Comparison of ENCODE assay signal across 2 cellular contexts in the genomic region with DNA sequence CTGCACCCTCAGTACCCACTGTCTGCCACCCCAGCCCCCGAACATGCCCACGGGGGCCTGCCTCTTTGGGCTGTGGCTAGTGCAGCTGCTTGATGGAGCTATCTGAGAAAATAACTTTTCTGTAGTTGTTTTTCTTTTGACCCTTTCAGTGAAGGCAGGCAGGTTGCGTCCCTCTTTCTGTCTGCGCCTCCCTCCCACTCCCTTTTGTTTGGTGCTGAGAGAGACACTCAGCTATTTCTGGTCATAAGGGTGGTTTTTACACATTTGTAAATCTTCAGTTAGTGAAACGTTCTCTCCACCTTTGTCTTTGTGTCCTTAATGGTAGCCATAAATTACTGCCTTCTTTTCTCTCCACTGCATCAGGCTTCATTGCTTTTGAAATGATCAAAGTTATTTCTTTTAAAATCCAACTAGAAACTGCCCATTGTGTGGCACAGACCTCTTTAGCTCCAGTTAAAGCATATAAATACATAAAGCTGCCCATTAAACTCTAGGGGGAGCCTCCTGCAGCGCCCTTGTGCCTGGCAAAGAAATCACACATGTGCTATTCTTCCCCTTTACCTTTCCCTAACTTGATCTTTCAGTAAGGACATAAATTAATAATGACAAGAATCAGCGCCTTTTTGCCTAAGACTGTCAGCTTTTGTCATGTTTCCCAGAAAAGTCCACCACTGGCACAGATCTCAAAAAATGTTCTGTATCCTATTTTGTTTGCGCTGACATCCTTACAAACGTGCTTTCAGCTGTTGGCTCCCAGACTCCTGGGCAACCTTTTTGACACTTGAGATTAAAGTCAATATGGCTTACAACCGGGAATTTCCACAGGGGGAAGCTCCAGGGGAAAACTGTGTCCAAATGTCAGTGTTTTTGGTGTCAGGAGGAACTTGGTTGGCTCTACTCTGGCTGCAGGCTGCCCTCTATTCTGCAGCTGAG.
TF ChIP-seq lines count a peak whose summit lies in the region.

No MANE protein-coding gene starts in this region.

TF ChIP-seq in GM23338, 12 proteins besides CTCF, POLR2A, EP300 and RAD21 (continues in another document):
- TF ChIP-seq CREB1 (CRISPR knock-in tag; IDR thresholded peaks at IDR 0.05; ENCODE audit: low read depth) = no peak
- TF ChIP-seq EZH2phosphoT487 (IDR thresholded peaks at IDR 0.05; ENCODE audit: unreplicated experiment) = no peak
- TF ChIP-seq EZH2 (IDR thresholded peaks at IDR 0.05; ENCODE audit: low read depth, unreplicated experiment) = no peak
- TF ChIP-seq ZNF114 (CRISPR knock-in tag; IDR thresholded peaks at IDR 0.05) = no peak
- TF ChIP-seq STAT1 (IDR thresholded peaks at IDR 0.05; ENCODE audit: unreplicated experiment) = no peak
- TF ChIP-seq, protein P1, sequence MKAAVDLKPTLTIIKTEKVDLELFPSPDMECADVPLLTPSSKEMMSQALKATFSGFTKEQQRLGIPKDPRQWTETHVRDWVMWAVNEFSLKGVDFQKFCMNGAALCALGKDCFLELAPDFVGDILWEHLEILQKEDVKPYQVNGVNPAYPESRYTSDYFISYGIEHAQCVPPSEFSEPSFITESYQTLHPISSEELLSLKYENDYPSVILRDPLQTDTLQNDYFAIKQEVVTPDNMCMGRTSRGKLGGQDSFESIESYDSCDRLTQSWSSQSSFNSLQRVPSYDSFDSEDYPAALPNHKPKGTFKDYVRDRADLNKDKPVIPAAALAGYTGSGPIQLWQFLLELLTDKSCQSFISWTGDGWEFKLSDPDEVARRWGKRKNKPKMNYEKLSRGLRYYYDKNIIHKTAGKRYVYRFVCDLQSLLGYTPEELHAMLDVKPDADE (IDR thresholded peaks at IDR 0.05) = no peak
- TF ChIP-seq, protein P2, sequence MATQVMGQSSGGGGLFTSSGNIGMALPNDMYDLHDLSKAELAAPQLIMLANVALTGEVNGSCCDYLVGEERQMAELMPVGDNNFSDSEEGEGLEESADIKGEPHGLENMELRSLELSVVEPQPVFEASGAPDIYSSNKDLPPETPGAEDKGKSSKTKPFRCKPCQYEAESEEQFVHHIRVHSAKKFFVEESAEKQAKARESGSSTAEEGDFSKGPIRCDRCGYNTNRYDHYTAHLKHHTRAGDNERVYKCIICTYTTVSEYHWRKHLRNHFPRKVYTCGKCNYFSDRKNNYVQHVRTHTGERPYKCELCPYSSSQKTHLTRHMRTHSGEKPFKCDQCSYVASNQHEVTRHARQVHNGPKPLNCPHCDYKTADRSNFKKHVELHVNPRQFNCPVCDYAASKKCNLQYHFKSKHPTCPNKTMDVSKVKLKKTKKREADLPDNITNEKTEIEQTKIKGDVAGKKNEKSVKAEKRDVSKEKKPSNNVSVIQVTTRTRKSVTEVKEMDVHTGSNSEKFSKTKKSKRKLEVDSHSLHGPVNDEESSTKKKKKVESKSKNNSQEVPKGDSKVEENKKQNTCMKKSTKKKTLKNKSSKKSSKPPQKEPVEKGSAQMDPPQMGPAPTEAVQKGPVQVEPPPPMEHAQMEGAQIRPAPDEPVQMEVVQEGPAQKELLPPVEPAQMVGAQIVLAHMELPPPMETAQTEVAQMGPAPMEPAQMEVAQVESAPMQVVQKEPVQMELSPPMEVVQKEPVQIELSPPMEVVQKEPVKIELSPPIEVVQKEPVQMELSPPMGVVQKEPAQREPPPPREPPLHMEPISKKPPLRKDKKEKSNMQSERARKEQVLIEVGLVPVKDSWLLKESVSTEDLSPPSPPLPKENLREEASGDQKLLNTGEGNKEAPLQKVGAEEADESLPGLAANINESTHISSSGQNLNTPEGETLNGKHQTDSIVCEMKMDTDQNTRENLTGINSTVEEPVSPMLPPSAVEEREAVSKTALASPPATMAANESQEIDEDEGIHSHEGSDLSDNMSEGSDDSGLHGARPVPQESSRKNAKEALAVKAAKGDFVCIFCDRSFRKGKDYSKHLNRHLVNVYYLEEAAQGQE (IDR thresholded peaks at IDR 0.05; ENCODE audit: unreplicated experiment) = no peak
- TF ChIP-seq NANOG (IDR thresholded peaks at IDR 0.05; ENCODE audit: borderline replicate concordance) = no peak
- TF ChIP-seq ZNF331 (CRISPR knock-in tag; IDR thresholded peaks at IDR 0.05; ENCODE audit: low read depth) = no peak
- TF ChIP-seq POLR2AphosphoS5 (IDR thresholded peaks at IDR 0.05; ENCODE audit: low read depth) = no peak

TF ChIP-seq in HepG2, 621 proteins besides CTCF, POLR2A, EP300 and RAD21:
- TF ChIP-seq, protein P3, sequence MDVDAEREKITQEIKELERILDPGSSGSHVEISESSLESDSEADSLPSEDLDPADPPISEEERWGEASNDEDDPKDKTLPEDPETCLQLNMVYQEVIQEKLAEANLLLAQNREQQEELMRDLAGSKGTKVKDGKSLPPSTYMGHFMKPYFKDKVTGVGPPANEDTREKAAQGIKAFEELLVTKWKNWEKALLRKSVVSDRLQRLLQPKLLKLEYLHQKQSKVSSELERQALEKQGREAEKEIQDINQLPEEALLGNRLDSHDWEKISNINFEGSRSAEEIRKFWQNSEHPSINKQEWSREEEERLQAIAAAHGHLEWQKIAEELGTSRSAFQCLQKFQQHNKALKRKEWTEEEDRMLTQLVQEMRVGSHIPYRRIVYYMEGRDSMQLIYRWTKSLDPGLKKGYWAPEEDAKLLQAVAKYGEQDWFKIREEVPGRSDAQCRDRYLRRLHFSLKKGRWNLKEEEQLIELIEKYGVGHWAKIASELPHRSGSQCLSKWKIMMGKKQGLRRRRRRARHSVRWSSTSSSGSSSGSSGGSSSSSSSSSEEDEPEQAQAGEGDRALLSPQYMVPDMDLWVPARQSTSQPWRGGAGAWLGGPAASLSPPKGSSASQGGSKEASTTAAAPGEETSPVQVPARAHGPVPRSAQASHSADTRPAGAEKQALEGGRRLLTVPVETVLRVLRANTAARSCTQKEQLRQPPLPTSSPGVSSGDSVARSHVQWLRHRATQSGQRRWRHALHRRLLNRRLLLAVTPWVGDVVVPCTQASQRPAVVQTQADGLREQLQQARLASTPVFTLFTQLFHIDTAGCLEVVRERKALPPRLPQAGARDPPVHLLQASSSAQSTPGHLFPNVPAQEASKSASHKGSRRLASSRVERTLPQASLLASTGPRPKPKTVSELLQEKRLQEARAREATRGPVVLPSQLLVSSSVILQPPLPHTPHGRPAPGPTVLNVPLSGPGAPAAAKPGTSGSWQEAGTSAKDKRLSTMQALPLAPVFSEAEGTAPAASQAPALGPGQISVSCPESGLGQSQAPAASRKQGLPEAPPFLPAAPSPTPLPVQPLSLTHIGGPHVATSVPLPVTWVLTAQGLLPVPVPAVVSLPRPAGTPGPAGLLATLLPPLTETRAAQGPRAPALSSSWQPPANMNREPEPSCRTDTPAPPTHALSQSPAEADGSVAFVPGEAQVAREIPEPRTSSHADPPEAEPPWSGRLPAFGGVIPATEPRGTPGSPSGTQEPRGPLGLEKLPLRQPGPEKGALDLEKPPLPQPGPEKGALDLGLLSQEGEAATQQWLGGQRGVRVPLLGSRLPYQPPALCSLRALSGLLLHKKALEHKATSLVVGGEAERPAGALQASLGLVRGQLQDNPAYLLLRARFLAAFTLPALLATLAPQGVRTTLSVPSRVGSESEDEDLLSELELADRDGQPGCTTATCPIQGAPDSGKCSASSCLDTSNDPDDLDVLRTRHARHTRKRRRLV (CRISPR knock-in tag; IDR thresholded peaks at IDR 0.05) = no peak
- TF ChIP-seq ZNF713 (CRISPR knock-in tag; IDR thresholded peaks at IDR 0.05) = no peak
- TF ChIP-seq PAF1 (CRISPR knock-in tag; IDR thresholded peaks at IDR 0.05) = no peak
- TF ChIP-seq ZNF354B (CRISPR knock-in tag; IDR thresholded peaks at IDR 0.05) = no peak
- no peak for TF ChIP-seq ZNF678 (CRISPR knock-in tag; IDR thresholded peaks at IDR 0.05)
